Comparison of ENCODE assay signal across 13 cellular contexts in genomic region chr6:148709577-148709976, GRCh38. TPM values are rescaled to one million over a fixed set of nuclear protein-coding genes. Genes with fewer than 3 reads are reported as not detected.
DNase-seq lines count a peak whose midpoint lies in the region; ATAC-seq and TF ChIP-seq lines count a peak whose summit lies in the region.
"Had no signal": no experiment of that assay in that cellular context is flagged by ENCODE, and none has a peak within 500 bp of the region (broad histone marks: within the 10 kb centered on the region; RNA-seq: fewer than 3 reads in every experiment).

No MANE protein-coding gene starts in this region.

- CTCF ChIA-PET in PC-3 (lab: Charles Lee) = no interaction called here

- no peaks in the 10 kb centered on the region for H3K9me2 ChIP-seq in PC-3 (replicated peaks; ENCODE audit: low read length)

- H3K4me2 ChIP-seq in PC-3 (ENCODE audit: low read length) = no peak overlapping the region

- H3K79me2 ChIP-seq in PC-3 (ENCODE audit: low read length) = no peaks in the 10 kb centered on the region

- TF ChIP-seq POLR2A in vagina (IDR thresholded peaks at IDR 0.05) = no peak
- no peak for TF ChIP-seq POLR2A in sigmoid colon (IDR thresholded peaks at IDR 0.05)

- peak; percentile 22 for DNase-seq in HCEC 1CT
- DNase-seq in PC-3 = peak; percentile 50
- DNase-seq in fibroblast of mammary gland (ENCODE audit: low read depth) = peak; percentile 47
- DNase-seq in vagina (ENCODE audit: extremely low spot score in 2 of 2) = no peak
- no peak for DNase-seq in HK-2 (ENCODE audit: unreplicated experiment)
- DNase-seq in sigmoid colon = no peak
- DNase-seq: CD4-positive, CD25-positive, alpha-beta regulatory T cell; GOT3; Karpas-422; NCI-H1417; NCI-H1930 had no signal

- 54 to 75% methylated on average over 1 of the region's 1 CpG for WGBS in sigmoid colon, 2 donors

- H3K27ac ChIP-seq in PC-3 (ENCODE audit: low read length) (no peak overlapping the region), vagina (peak overlapping the region; percentile 53), sigmoid colon (no peak overlapping the region)

- TF ChIP-seq CTCF in PC-3 (conservative IDR thresholded peaks at IDR 0.05; ENCODE audit: low read depth, low read length) (no peak), fibroblast of mammary gland (conservative IDR thresholded peaks at IDR 0.05; ENCODE audit: control insufficient read depth, insufficient read depth, low read depth, low read length) (no peak), vagina (IDR thresholded peaks at IDR 0.05) (no peak), sigmoid colon (IDR thresholded peaks at IDR 0.05) (no peak)

- POLR2A ChIA-PET in PC-3 (lab: Charles Lee; ENCODE audit: unreplicated experiment) = no interaction called here

- ATAC-seq in PC-3 (peak; percentile 85), HG03457 (IDR thresholded peaks at IDR 0.05; ENCODE audit: unreplicated experiment) (no peak)
- ATAC-seq: Panc1 had no signal

- H3K4me3 ChIP-seq in PC-3 (ENCODE audit: low read length) (no peak overlapping the region), fibroblast of mammary gland (ENCODE audit: control insufficient read depth, low read depth, low read length) (no peak overlapping the region), vagina (no peak overlapping the region), sigmoid colon (no peak overlapping the region)

- H2AFZ ChIP-seq in PC-3 (ENCODE audit: low read length) = no peak overlapping the region

- intact Hi-C loops in PC-3 (cut with micrococcal nuclease) (loop anchor here (10.0 kb wide), 1 partner anchor 95 kb away; no protein-coding TSS in a partner anchor), vagina (cut with DNase I) (no loop called here), sigmoid colon (cut with DNase I) (no loop called here)

- H3K9me3 ChIP-seq in PC-3 (ENCODE audit: low read length) (no peaks in the 10 kb centered on the region), vagina (no peaks in the 10 kb centered on the region), sigmoid colon (no peaks in the 10 kb centered on the region)

- H3K4me1 ChIP-seq in PC-3 (ENCODE audit: insufficient read depth, low read length) (peaks cover 4% of the 10 kb centered on the region; the same call in 1 of the 2 replicates), vagina (peaks cover 11% of the 10 kb centered on the region), sigmoid colon (peaks cover 0 to 15% (median 6%) of the 10 kb centered on the region in 4 donors)

- H4K20me1 ChIP-seq in PC-3 (ENCODE audit: low read length) = no peaks in the 10 kb centered on the region

- H3K27me3 ChIP-seq in PC-3 (ENCODE audit: low read length) (no peaks in the 10 kb centered on the region), vagina (no peaks in the 10 kb centered on the region), sigmoid colon (no peaks in the 10 kb centered on the region)

- no TSS peak for BruUV-seq in PC-3 (replicated peaks; lab: Mats Ljungman, UMichigan)

- TF ChIP-seq EP300 in sigmoid colon (IDR thresholded peaks at IDR 0.05) = no peak

- no peaks in the 10 kb centered on the region for H3F3A ChIP-seq in PC-3 (ENCODE audit: low read length, unreplicated experiment)

- H3K9ac ChIP-seq in PC-3 (ENCODE audit: low read length) = no peak overlapping the region

- H3K36me3 ChIP-seq in PC-3 (ENCODE audit: low read depth, low read length) (no peaks in the 10 kb centered on the region), vagina (no peaks in the 10 kb centered on the region), sigmoid colon (no peaks in the 10 kb centered on the region)

RNA-seq across cellular contexts. Expression of gene UST, which starts 37.3 kb away (rescaled TPM):
- total RNA-seq in PC-3 (2014; rRNA removed) (3.9 and 7.9 TPM in 2 replicates), vagina (14.2 TPM), sigmoid colon (10 to 100 TPM; 21.8 to 35.2 (median 24.5) TPM)
- 1 to 10 TPM in 2 of 3 donors, under 1 TPM in 1; 0.46 to 4.2 (median 3.3) TPM for polyA plus RNA-seq in sigmoid colon

Comparison
In these comparisons a context has a peak if more than half of its experiments do, and no peak if none do; other contexts are left out.
1. DNase-seq: peak in HCEC 1CT (single experiment), PC-3 (single experiment) and fibroblast of mammary gland (single experiment); none in vagina (0 of 2), HK-2 (single experiment) and sigmoid colon (single experiment).